Comparison of ENCODE assay signal across 8 cellular contexts in genomic region chr1:11802973-11803885, GRCh38. TPM values are rescaled to one million over a fixed set of nuclear protein-coding genes. Genes with fewer than 3 reads are reported as not detected.
A peak's percentile ranks its signal among the peaks of the same experiment; 100 is the strongest.
DNase-seq lines count a peak whose midpoint lies in the region; ATAC-seq and TF ChIP-seq lines count a peak whose summit lies in the region.

No MANE protein-coding gene starts in this region.

- peak overlapping the region; percentile 91 to 96 (median 96) for H3K27ac Mint-ChIP-seq in nephron
- peak overlapping the region; percentile 88 for H3K27ac Mint-ChIP-seq in stimulated activated naive B cell treated with anti-CD40 and anti-IgM and Interleukin-4, amounts not matched to agents 10 μg/mL and 1 μg/mL and 100 μg/mL, for 72 hours

- peaks cover 23% of the 10 kb centered on the region for H3K36me3 Mint-ChIP-seq in nephron (ENCODE audit: low read depth)
- H3K36me3 Mint-ChIP-seq in stimulated activated naive B cell treated with anti-CD40 and anti-IgM and Interleukin-4, amounts not matched to agents 10 μg/mL and 1 μg/mL and 100 μg/mL, for 72 hours = peaks cover 41 to 64% of the 10 kb centered on the region in 2 donors

- no peaks in the 10 kb centered on the region for H3K27me3 Mint-ChIP-seq in nephron (ENCODE audit: low read depth)
- H3K27me3 Mint-ChIP-seq in stimulated activated naive B cell treated with anti-CD40 and anti-IgM and Interleukin-4, amounts not matched to agents 10 μg/mL and 1 μg/mL and 100 μg/mL, for 72 hours = no peaks in the 10 kb centered on the region

- no peak for TF ChIP-seq CTCF in nephron (IDR thresholded peaks at IDR 0.05; ENCODE audit: unreplicated experiment in 3 of 3)

- no peaks in the 10 kb centered on the region for H3K9me3 Mint-ChIP-seq in nephron
- no peaks in the 10 kb centered on the region for H3K9me3 Mint-ChIP-seq in stimulated activated naive B cell treated with anti-CD40 and anti-IgM and Interleukin-4, amounts not matched to agents 10 μg/mL and 1 μg/mL and 100 μg/mL, for 72 hours

- peak overlapping the region; percentile 93 to 97 (median 93) for H3K4me3 Mint-ChIP-seq in nephron
- H3K4me3 Mint-ChIP-seq in stimulated activated naive B cell treated with anti-CD40 and anti-IgM and Interleukin-4, amounts not matched to agents 10 μg/mL and 1 μg/mL and 100 μg/mL, for 72 hours = peak overlapping the region; percentile 89 to 90

- H3K4me1 Mint-ChIP-seq in nephron = peaks cover 51% of the 10 kb centered on the region
- H3K4me1 Mint-ChIP-seq in stimulated activated naive B cell treated with anti-CD40 and anti-IgM and Interleukin-4, amounts not matched to agents 10 μg/mL and 1 μg/mL and 100 μg/mL, for 72 hours = peaks cover 26 to 61% of the 10 kb centered on the region in 2 donors

- in situ Hi-C loops in Caki2 (cut with HindIII; ENCODE audit: low pct_unique_long_range_greater_than_20kb, low sequenced_read_pairs) = no loop called here

- DNase-seq in Caki2 (ENCODE audit: low read depth) (peak; percentile 94), OCI-M2 (lab: John Stamatoyannopoulos, UW; ENCODE audit: unreplicated experiment) (peak; percentile 68), fibroblast of the conjunctiva (ENCODE audit: low read depth) (peak; percentile 96)
- DNase-seq in activated effector memory CD4-positive, alpha-beta T cell treated with Interleukin-2 at 50 U/mL for 16 hours = peak; percentile 67
- DNase-seq in stimulated activated naive B cell treated with anti-CD40 and anti-IgM and Interleukin-4, amounts not matched to agents 10 μg/mL and 1 μg/mL and 100 μg/mL, for 72 hours = peak; percentile 62

- ATAC-seq in HG02678 (IDR thresholded peaks at IDR 0.05; ENCODE audit: unreplicated experiment) (peak; percentile 23), HG02852 (IDR thresholded peaks at IDR 0.05; ENCODE audit: unreplicated experiment) (no peak)
- peak; percentile 38 to 43 for ATAC-seq in stimulated activated naive B cell treated with anti-CD40 and anti-IgM and Interleukin-4, amounts not matched to agents 10 μg/mL and 1 μg/mL and 100 μg/mL, for 72 hours (replicated peaks)

RNA-seq across cellular contexts. Expression of gene MTHFR, which starts 2.5 kb away (rescaled TPM):
- 12.0 and 18.2 TPM in 2 replicates for total RNA-seq in Caki2 (2014; rRNA removed; shearing (Covaris generic); ENCODE audit: low replicate concordance)

RNA-seq across cellular contexts. Expression of gene CLCN6, which starts 2.8 kb away (rescaled TPM):
- total RNA-seq in Caki2 (2014; rRNA removed; shearing (Covaris generic); ENCODE audit: low replicate concordance) = 5.6 and 7.4 TPM in 2 replicates

RNA-seq across cellular contexts. Expression of gene C1orf167, which starts 41.2 kb away (rescaled TPM):
- 0.58 and 0.95 TPM in 2 replicates for total RNA-seq in Caki2 (2014; rRNA removed; shearing (Covaris generic); ENCODE audit: low replicate concordance)

RNA-seq across cellular contexts. Expression of gene NPPA, which starts 44.4 kb away (rescaled TPM):
- total RNA-seq in Caki2 (2014; rRNA removed; shearing (Covaris generic); ENCODE audit: low replicate concordance) = not detected in 2 replicates

RNA-seq across cellular contexts. Expression of gene NPPB, which starts 55.5 kb away (rescaled TPM):
- not detected in 2 replicates for total RNA-seq in Caki2 (2014; rRNA removed; shearing (Covaris generic); ENCODE audit: low replicate concordance)
